Comparison of ENCODE assay signal across 8 cellular contexts in the genomic region with DNA sequence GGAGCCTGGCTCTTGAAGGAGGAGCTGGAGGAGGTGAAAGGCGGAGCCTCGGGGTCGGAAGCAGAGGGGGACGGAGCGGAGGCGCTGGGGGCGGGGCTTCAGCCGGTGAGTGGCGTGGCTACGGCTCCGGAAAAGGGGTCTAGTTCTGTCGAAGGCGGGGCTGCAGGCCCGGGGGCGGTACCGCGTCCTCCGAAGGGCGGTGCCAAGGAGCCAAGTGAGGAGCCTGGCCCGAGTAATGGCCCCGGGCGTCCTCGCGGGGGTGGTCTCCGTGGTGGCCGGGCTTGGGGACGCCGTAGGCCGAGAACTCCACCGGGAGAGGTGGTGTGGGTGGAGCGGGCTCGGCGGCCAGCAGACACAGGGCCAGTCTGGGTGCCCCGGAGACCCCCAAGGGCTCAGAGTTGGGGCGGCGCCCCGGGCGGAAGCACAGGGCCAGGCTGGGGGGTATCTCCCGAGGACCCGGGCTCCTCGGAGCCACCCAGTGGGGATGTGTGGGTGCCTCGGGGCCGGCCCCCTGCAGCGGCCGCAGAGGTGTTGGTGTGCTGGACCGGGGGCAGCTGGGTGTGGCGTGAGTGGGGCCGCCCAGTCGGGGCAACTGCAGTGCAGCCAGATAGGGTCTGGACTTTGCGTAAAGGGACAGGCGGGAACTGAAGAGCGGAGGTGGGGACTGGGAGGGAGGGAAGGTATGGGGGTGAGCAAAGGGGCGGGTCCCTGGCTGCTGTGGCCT. TPM values are rescaled to one million over a fixed set of nuclear protein-coding genes. Genes with fewer than 3 reads are reported as not detected.
DNase-seq lines count a peak whose midpoint lies in the region; ATAC-seq and TF ChIP-seq lines count a peak whose summit lies in the region.

No MANE protein-coding gene starts in this region.

- H3K4me1 Mint-ChIP-seq in activated naive CD8-positive, alpha-beta T cell treated with anti-CD3 and anti-CD28 coated beads for 36 hours: peaks cover 30% of the 10 kb centered on the region
- peaks cover 11% of the 10 kb centered on the region for H3K4me1 Mint-ChIP-seq in type B pancreatic cell (ENCODE audit: unreplicated experiment)

- peak overlapping the region; percentile 91 to 100 (median 99) for H3K27ac ChIP-seq in heart left ventricle

- peak overlapping the region; percentile 95 for H3K4me3 Mint-ChIP-seq in activated naive CD8-positive, alpha-beta T cell treated with anti-CD3 and anti-CD28 coated beads for 36 hours
- peak overlapping the region; percentile 91 for H3K4me3 Mint-ChIP-seq in type B pancreatic cell

- intact Hi-C loops in heart left ventricle (cut with DNase I) (loop anchor here in 3 of 10 donors (1.0 to 2.0 kb wide), 3 partner anchors 29 to 63 kb away; a partner anchor contains a TSS), posterior cingulate gyrus (cut with DNase I) (no loop called here)

- H3K9me3 Mint-ChIP-seq in activated naive CD8-positive, alpha-beta T cell treated with anti-CD3 and anti-CD28 coated beads for 36 hours: no peaks in the 10 kb centered on the region
- no peaks in the 10 kb centered on the region for H3K9me3 Mint-ChIP-seq in type B pancreatic cell

- H3K27me3 Mint-ChIP-seq in activated naive CD8-positive, alpha-beta T cell treated with anti-CD3 and anti-CD28 coated beads for 36 hours: no peaks in the 10 kb centered on the region
- no peaks in the 10 kb centered on the region for H3K27me3 Mint-ChIP-seq in type B pancreatic cell

- peak; percentile 99 for DNase-seq in GM10266 (ENCODE audit: extremely low spot score)
- peak; percentile 97 for DNase-seq in NCI-H1105 (lab: John Stamatoyannopoulos, UW)
- DNase-seq in SKM-1 (lab: John Stamatoyannopoulos, UW; ENCODE audit: unreplicated experiment): peak; percentile 95
- peak; percentile 100 for DNase-seq in activated naive CD8-positive, alpha-beta T cell treated with anti-CD3 and anti-CD28 coated beads for 36 hours
- peak; percentile 99 to 100 (median 100) for DNase-seq in heart left ventricle
- DNase-seq in posterior cingulate gyrus: peak; percentile 99 to 100 (median 100)
- DNase-seq in type B pancreatic cell (ENCODE audit: extremely low spot score, unreplicated experiment): peak; percentile 100

- H3K36me3 ChIP-seq in heart left ventricle: peaks cover 0 to 36% (median 26%) of the 10 kb centered on the region in 9 donors

- H3K4me3 ChIP-seq in heart left ventricle: peak overlapping the region; percentile 65 to 99 (median 80)

- peak; percentile 74 for ATAC-seq in HG02610 (IDR thresholded peaks at IDR 0.05; ENCODE audit: unreplicated experiment)
- ATAC-seq in heart left ventricle: peak in 3 of 4 donors; percentile 1 to 26 (median 17)

- peak overlapping the region; percentile 97 for H3K27ac Mint-ChIP-seq in activated naive CD8-positive, alpha-beta T cell treated with anti-CD3 and anti-CD28 coated beads for 36 hours
- peak overlapping the region; percentile 100 for H3K27ac Mint-ChIP-seq in type B pancreatic cell

- peak in 1 of 2 donors; percentile 86 for TF ChIP-seq POLR2A in heart left ventricle (IDR thresholded peaks at IDR 0.05)

- no peak for TF ChIP-seq CTCF in GM10266 (IDR thresholded peaks at IDR 0.05; ENCODE audit: control insufficient read depth, insufficient read depth, low read depth, missing control alignments)
- TF ChIP-seq CTCF in heart left ventricle (IDR thresholded peaks at IDR 0.05): peak in 1 of 12 donors; percentile 26
- peak; percentile 14 for TF ChIP-seq CTCF in type B pancreatic cell (conservative IDR thresholded peaks at IDR 0.05)

- H3K4me1 ChIP-seq in heart left ventricle: peaks cover 0 to 62% (median 33%) of the 10 kb centered on the region in 12 donors

- peaks cover 32% of the 10 kb centered on the region for H3K36me3 Mint-ChIP-seq in activated naive CD8-positive, alpha-beta T cell treated with anti-CD3 and anti-CD28 coated beads for 36 hours
- peaks cover 3% of the 10 kb centered on the region for H3K36me3 Mint-ChIP-seq in type B pancreatic cell

- no peaks in the 10 kb centered on the region for H3K27me3 ChIP-seq in heart left ventricle

- H3K9me3 ChIP-seq in heart left ventricle: no peaks in the 10 kb centered on the region

- 0 to 1% (median 0%) methylated on average over 8 to 53 of the region's 53 CpGs for WGBS in heart left ventricle, 4 donors

RNA-seq across cellular contexts. Expression of a gene that starts 0.7 kb away (rescaled TPM):
- 10 to 100 TPM; 21.9 to 22.8 TPM for total RNA-seq in activated naive CD8-positive, alpha-beta T cell treated with anti-CD3 and anti-CD28 coated beads for 36 hours
- 10 to 100 TPM; 35.0 to 71.5 (median 51.8) TPM for total RNA-seq in heart left ventricle
- polyA plus RNA-seq in heart left ventricle: 100 to 1,000 TPM; 226 to 250 TPM
- 52.8 and 69.6 TPM in 2 replicates for total RNA-seq in type B pancreatic cell (ENCODE audit: low replicate concordance)

RNA-seq across cellular contexts. Expression of a gene that starts 5.2 kb away (rescaled TPM):
- total RNA-seq in activated naive CD8-positive, alpha-beta T cell treated with anti-CD3 and anti-CD28 coated beads for 36 hours: 100 to 1,000 TPM; 332 to 336 TPM
- 100 to 1,000 TPM in 4 of 9 donors, 10 to 100 TPM in 5; 69.6 to 244 (median 90.4) TPM for total RNA-seq in heart left ventricle
- polyA plus RNA-seq in heart left ventricle: 100 to 1,000 TPM; 160 to 167 TPM
- 187 and 274 TPM in 2 replicates for total RNA-seq in type B pancreatic cell (ENCODE audit: low replicate concordance)

RNA-seq across cellular contexts. Expression of a gene that starts 7.2 kb away (rescaled TPM):
- 10 to 100 TPM; 84.7 to 85.8 TPM for total RNA-seq in activated naive CD8-positive, alpha-beta T cell treated with anti-CD3 and anti-CD28 coated beads for 36 hours
- total RNA-seq in heart left ventricle: 100 to 1,000 TPM; 172 to 332 (median 241) TPM
- 100 to 1,000 TPM; 127 to 304 TPM for polyA plus RNA-seq in heart left ventricle
- total RNA-seq in type B pancreatic cell (ENCODE audit: low replicate concordance): 66.3 and 71.8 TPM in 2 replicates

RNA-seq across cellular contexts. Expression of a gene that starts 9.7 kb away (rescaled TPM):
- total RNA-seq in activated naive CD8-positive, alpha-beta T cell treated with anti-CD3 and anti-CD28 coated beads for 36 hours: 1 to 10 TPM; 7.3 to 7.4 TPM
- total RNA-seq in heart left ventricle: 10 to 100 TPM in 3 of 9 donors, 1 to 10 TPM in 6; 7.6 to 19.1 (median 9.8) TPM
- polyA plus RNA-seq in heart left ventricle: 10 to 100 TPM in 1 of 2 donors, 1 to 10 TPM in 1; 7.4 to 11.6 TPM
- 40.7 and 56.2 TPM in 2 replicates for total RNA-seq in type B pancreatic cell (ENCODE audit: low replicate concordance)

RNA-seq across cellular contexts. Expression of a gene that starts 11.2 kb away (rescaled TPM):
- total RNA-seq in activated naive CD8-positive, alpha-beta T cell treated with anti-CD3 and anti-CD28 coated beads for 36 hours: 10 to 100 TPM; 16.5 to 17.7 TPM
- total RNA-seq in heart left ventricle (10 to 100 TPM; 31.2 to 63.6 (median 47.2) TPM), type B pancreatic cell (ENCODE audit: low replicate concordance) (48.2 and 50.8 TPM in 2 replicates)
- polyA plus RNA-seq in heart left ventricle: 100 to 1,000 TPM in 1 of 2 donors, 10 to 100 TPM in 1; 33.8 to 123 TPM

Comparison
In these comparisons a context has a peak if more than half of its experiments do, and no peak if none do; other contexts are left out.
1. Peak in every context shown above with its lines: DNase-seq, ATAC-seq, H3K4me3 ChIP-seq and H3K27ac ChIP-seq.